1 cellular context compared by ENCODE assay signal in the genomic region with DNA sequence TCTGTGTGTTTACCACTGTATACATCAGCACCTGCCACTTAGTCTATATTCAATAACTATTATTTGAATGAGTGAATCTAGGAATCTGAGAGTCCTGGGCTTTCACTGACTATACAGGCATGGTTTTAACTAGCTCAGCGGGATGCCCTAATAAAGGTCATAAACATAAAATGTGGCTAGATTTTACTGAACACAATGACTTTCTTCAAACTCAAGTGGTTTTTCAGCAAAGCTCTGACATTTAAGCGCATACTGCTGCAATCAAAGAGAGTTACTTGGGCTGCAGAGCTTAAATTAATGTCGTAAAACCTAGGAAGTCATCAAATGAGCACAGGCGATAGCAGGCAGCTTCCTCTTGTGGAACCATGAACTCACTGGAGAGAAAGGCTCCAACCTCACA.
TF ChIP-seq lines count a peak whose summit lies in the region.

No MANE protein-coding gene starts in this region.

TF ChIP-seq in HEK293, 187 proteins besides CTCF, POLR2A, EP300 and RAD21 (continued from another document):
- TF ChIP-seq, protein P1, sequence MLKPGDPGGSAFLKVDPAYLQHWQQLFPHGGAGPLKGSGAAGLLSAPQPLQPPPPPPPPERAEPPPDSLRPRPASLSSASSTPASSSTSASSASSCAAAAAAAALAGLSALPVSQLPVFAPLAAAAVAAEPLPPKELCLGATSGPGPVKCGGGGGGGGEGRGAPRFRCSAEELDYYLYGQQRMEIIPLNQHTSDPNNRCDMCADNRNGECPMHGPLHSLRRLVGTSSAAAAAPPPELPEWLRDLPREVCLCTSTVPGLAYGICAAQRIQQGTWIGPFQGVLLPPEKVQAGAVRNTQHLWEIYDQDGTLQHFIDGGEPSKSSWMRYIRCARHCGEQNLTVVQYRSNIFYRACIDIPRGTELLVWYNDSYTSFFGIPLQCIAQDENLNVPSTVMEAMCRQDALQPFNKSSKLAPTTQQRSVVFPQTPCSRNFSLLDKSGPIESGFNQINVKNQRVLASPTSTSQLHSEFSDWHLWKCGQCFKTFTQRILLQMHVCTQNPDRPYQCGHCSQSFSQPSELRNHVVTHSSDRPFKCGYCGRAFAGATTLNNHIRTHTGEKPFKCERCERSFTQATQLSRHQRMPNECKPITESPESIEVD (tag by site-specific recombination; IDR thresholded peaks at IDR 0.05): peak; percentile 95
